In genomic region chr7:97117372-97118188, GRCh38 we compare ENCODE assay signal across 8 cellular contexts. TPM values are rescaled to one million over a fixed set of nuclear protein-coding genes. Genes with fewer than 3 reads are reported as not detected.
DNase-seq lines count a peak whose midpoint lies in the region; ATAC-seq lines count a peak whose summit lies in the region.

Gene SDHAF3, plus strand, starts transcription at chr7:97117698. Its CDS starts 26 bp downstream, at chr7:97117724.

- DNase-seq in COLO668 (lab: John Stamatoyannopoulos, UW; ENCODE audit: unreplicated experiment) (peak; percentile 98), HS-27A (ENCODE audit: low read depth) (peak; percentile 38), NK-92 (lab: John Stamatoyannopoulos, UW; ENCODE audit: unreplicated experiment) (peak; percentile 92), lung microvascular endothelial cell (ENCODE audit: low read depth in 2 of 2) (peak; percentile 64 to 91)
- peak; percentile 95 to 96 for DNase-seq in activated CD8-positive, alpha-beta memory T cell treated with anti-CD3 and anti-CD28 coated beads for 1 hour (ENCODE audit: extremely low read depth in 1 of 2, low read depth in 1 of 2)
- peak; percentile 97 for DNase-seq in effector CD4-positive, alpha-beta T cell
- DNase-seq in stimulated activated CD4-positive, alpha-beta T cell treated with anti-CD3 and anti-CD28 coated beads, TNF-alpha, amount 100 ng/mL, for 48 hours (ENCODE audit: low read depth in 3 of 3): peak; percentile 94 to 98 (median 94)

- ATAC-seq in GM19467 (IDR thresholded peaks at IDR 0.05; ENCODE audit: unreplicated experiment): peak; percentile 92

RNA-seq across cellular contexts. Expression of gene SDHAF3, which starts in this region (rescaled TPM):
- 1.6 and 3.3 TPM in 2 replicates for total RNA-seq in lung microvascular endothelial cell

Comparison
In these comparisons a context has a peak if more than half of its experiments do, and no peak if none do; other contexts are left out.
1. Peak in every context shown above with its lines: DNase-seq and ATAC-seq.
2. DNase-seq: peak in every context shown above with its lines; median percentile 98 in COLO668; 97 in effector CD4-positive, alpha-beta T cell; 96 in activated CD8-positive, alpha-beta memory T cell treated with anti-CD3 and anti-CD28 coated beads for 1 hour; 94 in stimulated activated CD4-positive, alpha-beta T cell treated with anti-CD3 and anti-CD28 coated beads, TNF-alpha, amount 100 ng/mL, for 48 hours; 92 in NK-92; 78 in lung microvascular endothelial cell; 38 in HS-27A.